15 cellular contexts compared by ENCODE assay signal in the genomic region with DNA sequence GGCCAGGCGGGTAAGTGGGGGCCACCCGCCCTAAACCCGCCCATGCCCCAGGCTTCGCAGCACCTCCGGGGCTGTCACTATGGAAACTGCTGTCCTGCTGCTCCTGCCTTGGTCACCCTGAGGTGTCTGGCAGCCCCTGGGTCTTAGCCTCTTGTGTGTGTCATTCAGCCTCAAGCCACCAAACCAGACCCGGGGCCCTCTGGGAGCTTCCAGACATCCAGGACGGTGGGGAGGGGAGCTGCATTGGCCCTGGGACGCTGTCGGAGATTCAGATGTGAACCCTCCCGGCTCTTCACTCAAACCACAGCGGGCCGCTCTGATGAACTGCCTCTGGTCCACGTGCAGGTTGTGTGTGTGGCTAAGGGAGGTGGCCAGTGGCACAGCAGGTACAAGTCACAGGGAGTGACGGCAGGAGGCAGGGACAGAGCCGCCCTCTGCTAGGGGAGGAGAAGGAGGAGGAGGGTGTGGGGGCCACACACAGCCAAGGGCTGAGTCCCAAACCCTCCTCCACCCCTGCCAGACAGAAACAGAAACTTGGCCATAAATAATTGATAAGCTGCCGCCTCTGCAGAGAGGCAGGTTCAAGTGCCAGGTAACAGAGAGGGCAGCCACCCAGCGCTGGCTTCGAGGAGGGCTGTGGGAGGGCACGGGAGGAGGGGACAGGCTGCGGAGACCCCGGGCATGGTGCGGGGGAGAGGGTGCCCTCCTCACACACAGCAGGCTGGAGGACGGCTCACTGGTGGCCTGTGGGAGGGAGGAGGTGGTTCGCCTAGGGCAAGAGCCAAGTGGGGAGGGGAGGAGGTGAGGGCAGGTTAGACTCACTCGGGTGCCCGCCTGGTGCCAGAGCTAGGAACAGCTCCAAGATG. TPM values are rescaled to one million over a fixed set of nuclear protein-coding genes. Genes with fewer than 3 reads are reported as not detected.
DNase-seq lines count a peak whose midpoint lies in the region; ATAC-seq and TF ChIP-seq lines count a peak whose summit lies in the region.
"Had no signal": no experiment of that assay in that cellular context is flagged by ENCODE, and none has a peak within 500 bp of the region (broad histone marks: within the 10 kb centered on the region; RNA-seq: fewer than 3 reads in every experiment).

No MANE protein-coding gene starts in this region.

- ATAC-seq in omental fat pad (ENCODE audit: low FRiP score) (peak; percentile 4), HG02840 (IDR thresholded peaks at IDR 0.05; ENCODE audit: low FRiP score, unreplicated experiment) (no peak)
- ATAC-seq: psoas muscle had no signal

- TF ChIP-seq CTCF in epithelial cell of proximal tubule (conservative IDR thresholded peaks at IDR 0.05; ENCODE audit: low read depth, low read length) (no peak), omental fat pad (IDR thresholded peaks at IDR 0.05) (no peak)

- DNase-seq in DMS153 treated with DMSO at 0.1 percent for 48 hours (lab: John Stamatoyannopoulos, UW; ENCODE audit: unreplicated experiment), result peak; percentile 35
- DNase-seq in NCI-H1417 (lab: John Stamatoyannopoulos, UW), result peak; percentile 22 to 95 (median 92)
- DNase-seq in epithelial cell of proximal tubule (ENCODE audit: low read depth), result no peak
- no peak for DNase-seq in omental fat pad (ENCODE audit: low spot score)
- DNase-seq in AG08395 (ENCODE audit: low spot score), result no peak
- DNase-seq in T-helper 9 cell, result no peak
- DNase-seq in erythroblast (lab: John Stamatoyannopoulos, UW), result no peak
- DNase-seq: activated B cell treated with CpG ODN at 0.5 μM for 24 hours; psoas muscle; stimulated activated CD4-positive, alpha-beta T cell treated with anti-CD3 and anti-CD28 coated beads, Interleukin-2, amount 100 ng/mL, for 24 hours; uterus had no signal

- no peak for TF ChIP-seq POLR2A in erythroblast (IDR thresholded peaks at IDR 0.05; ENCODE audit: low read length)

- peak overlapping the region; percentile 13 for H3K4me3 ChIP-seq in epithelial cell of proximal tubule (ENCODE audit: low read depth, low read length)
- H3K4me3 ChIP-seq: BLaER1 treated with 17β-estradiol and CSF1 and Interleukin-3, amounts not matched to agents 10 nM and 100 nM; psoas muscle; uterus had no signal

RNA-seq across cellular contexts. Expression of a gene that starts 8.0 kb away (rescaled TPM):
- total RNA-seq in epithelial cell of proximal tubule (not detected in 2 replicates), omental fat pad (not detected)
- total RNA-seq: activated B cell treated with CpG ODN at 0.5 μM for 24 hours, LHCN-M2, psoas muscle had no signal

RNA-seq across cellular contexts. Expression of a gene that starts 21.0 kb away (rescaled TPM):
- total RNA-seq in epithelial cell of proximal tubule (0.58 and 1.4 TPM in 2 replicates), omental fat pad (under 1 TPM in 2 of 4 donors, not detected in 2; 0.46 to 0.95 TPM)

RNA-seq across cellular contexts. Expression of a gene that starts 21.0 kb away (rescaled TPM):
- total RNA-seq in epithelial cell of proximal tubule (27.2 and 30.6 TPM in 2 replicates), omental fat pad (10 to 100 TPM; 12.3 to 24.9 (median 15.6) TPM)

RNA-seq across cellular contexts. Expression of a gene that starts 53.3 kb away (rescaled TPM):
- total RNA-seq in epithelial cell of proximal tubule, result 0.46 TPM in 1 of 2 replicates, not detected in the other
- total RNA-seq in omental fat pad, result not detected
- total RNA-seq: activated B cell treated with CpG ODN at 0.5 μM for 24 hours, G401 had no signal

Comparison
In these comparisons a context has a peak if more than half of its experiments do, and no peak if none do; other contexts are left out.
1. DNase-seq: peak in DMS153 treated with DMSO at 0.1 percent for 48 hours (single experiment) and NCI-H1417 (3 of 3); none in epithelial cell of proximal tubule (single experiment), omental fat pad (single experiment), AG08395 (single experiment), T-helper 9 cell (single experiment) and erythroblast (0 of 2).